ENCODE assay signal across 8 cellular contexts in the genomic region with DNA sequence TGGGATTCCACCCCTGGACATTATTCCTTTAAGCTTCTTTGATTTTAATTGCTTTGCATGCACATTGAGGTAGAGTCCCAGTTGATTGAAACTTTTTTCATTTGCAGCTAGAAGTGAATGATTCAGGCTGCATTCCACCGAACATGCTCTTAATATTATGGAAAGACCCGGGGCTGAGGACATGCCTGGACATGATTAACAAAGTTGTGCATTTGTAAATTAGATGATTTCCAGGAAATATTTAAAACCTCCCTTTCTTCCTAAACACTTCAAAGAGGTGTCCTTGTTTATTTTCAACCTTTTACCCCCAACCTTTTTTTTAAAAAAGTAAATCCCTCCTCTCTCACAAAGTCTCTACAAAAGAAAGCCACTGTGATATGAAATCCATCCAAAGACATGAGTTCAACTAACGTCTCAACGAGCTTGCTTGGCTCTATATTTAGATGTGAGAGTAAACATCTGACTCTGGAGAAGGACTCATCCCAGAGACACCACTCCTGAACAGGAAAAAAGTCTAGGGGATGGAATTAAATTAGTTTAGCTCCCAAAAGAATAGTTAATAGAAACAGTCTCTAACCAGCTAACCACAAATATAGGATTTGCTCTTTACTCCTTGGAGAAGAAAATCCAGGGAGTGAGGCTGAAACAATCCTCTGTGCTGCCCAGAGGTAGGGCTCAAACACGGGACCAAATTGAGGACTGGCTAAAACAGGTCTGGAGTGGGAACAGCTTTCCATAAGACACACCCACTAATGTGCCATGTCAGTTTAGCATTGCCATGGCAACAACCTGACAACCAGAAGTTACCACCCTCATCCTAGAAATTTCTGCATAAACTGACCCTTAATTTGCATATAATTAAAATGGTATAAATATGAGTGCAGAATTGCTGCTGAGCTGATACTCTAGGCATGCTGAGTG.
DNase-seq lines count a peak whose midpoint lies in the region; ATAC-seq and TF ChIP-seq lines count a peak whose summit lies in the region.
"Had no signal": no experiment of that assay in that cellular context is flagged by ENCODE, and none has a peak within 500 bp of the region (broad histone marks: within the 10 kb centered on the region; RNA-seq: fewer than 3 reads in every experiment).

No MANE protein-coding gene starts in this region.

- H3K27me3 Mint-ChIP-seq in brain = no peaks in the 10 kb centered on the region

- H3K27ac ChIP-seq in hepatocyte (peak overlapping the region; percentile 45), skin epidermis (peak overlapping the region in 12 of 21 experiments; percentile 11 to 80 (median 51))

- H3K4me2 ChIP-seq in hepatocyte = no peak overlapping the region

- H3K36me3 ChIP-seq in hepatocyte (replicated peaks; ENCODE audit: insufficient read depth, low read depth) = no peaks in the 10 kb centered on the region

- no peaks in the 10 kb centered on the region for H3K9me3 ChIP-seq in hepatocyte (ENCODE audit: low read depth)

- TF ChIP-seq CTCF in brain (conservative IDR thresholded peaks at IDR 0.05) (no peak), hepatocyte (IDR thresholded peaks at IDR 0.05; ENCODE audit: poor library complexity) (no peak)

- peak overlapping the region; percentile 69 to 97 (median 95) for H3K27ac Mint-ChIP-seq in brain

- H3K9me2 ChIP-seq in hepatocyte (replicated peaks; ENCODE audit: insufficient read depth) = no peaks in the 10 kb centered on the region

- H2AFZ ChIP-seq in hepatocyte = no peak overlapping the region

- H3K9me3 Mint-ChIP-seq in brain = peaks cover 18 to 30% (median 26%) of the 10 kb centered on the region in 5 experiments

- peaks cover 63% of the 10 kb centered on the region for H3K4me1 Mint-ChIP-seq in brain

- H3K4me3 Mint-ChIP-seq in brain = peak overlapping the region; percentile 6 to 72 (median 20)

- DNase-seq in HT1080 (ENCODE audit: low read depth) (peak; percentile 28), hepatocyte (ENCODE audit: low spot score) (no peak), pons (ENCODE audit: low spot score) (no peak)
- DNase-seq in NK-92 treated with Interleukin-12 subunit alpha and Interleukin-12 subunit beta, amount 100 ng/mL, for 24 hours (lab: John Stamatoyannopoulos, UW) = no peak
- DNase-seq: activated naive CD4-positive, alpha-beta T cell had no signal

- peaks cover 4% of the 10 kb centered on the region for H3K4me1 ChIP-seq in hepatocyte (ENCODE audit: insufficient read depth)

- H3K4me3 ChIP-seq in hepatocyte (no peak overlapping the region), skin epidermis (no peak overlapping the region)

- H3K36me3 Mint-ChIP-seq in brain = peaks cover 24% of the 10 kb centered on the region

- H3K27me3 ChIP-seq in hepatocyte = no peaks in the 10 kb centered on the region

- WGBS in hepatocyte (ENCODE audit: low lambda C conversion rate, missing lambda C conversion rate) = 37% methylated on average over 5 of the region's 5 CpGs

- H3K79me2 ChIP-seq in hepatocyte = peaks cover 18% of the 10 kb centered on the region

- no peak for ATAC-seq in GM18498 (IDR thresholded peaks at IDR 0.05; ENCODE audit: unreplicated experiment)

- no peaks in the 10 kb centered on the region for H4K20me1 ChIP-seq in hepatocyte (ENCODE audit: insufficient read depth, poor library complexity, severe bottlenecking)
